In the genomic region with DNA sequence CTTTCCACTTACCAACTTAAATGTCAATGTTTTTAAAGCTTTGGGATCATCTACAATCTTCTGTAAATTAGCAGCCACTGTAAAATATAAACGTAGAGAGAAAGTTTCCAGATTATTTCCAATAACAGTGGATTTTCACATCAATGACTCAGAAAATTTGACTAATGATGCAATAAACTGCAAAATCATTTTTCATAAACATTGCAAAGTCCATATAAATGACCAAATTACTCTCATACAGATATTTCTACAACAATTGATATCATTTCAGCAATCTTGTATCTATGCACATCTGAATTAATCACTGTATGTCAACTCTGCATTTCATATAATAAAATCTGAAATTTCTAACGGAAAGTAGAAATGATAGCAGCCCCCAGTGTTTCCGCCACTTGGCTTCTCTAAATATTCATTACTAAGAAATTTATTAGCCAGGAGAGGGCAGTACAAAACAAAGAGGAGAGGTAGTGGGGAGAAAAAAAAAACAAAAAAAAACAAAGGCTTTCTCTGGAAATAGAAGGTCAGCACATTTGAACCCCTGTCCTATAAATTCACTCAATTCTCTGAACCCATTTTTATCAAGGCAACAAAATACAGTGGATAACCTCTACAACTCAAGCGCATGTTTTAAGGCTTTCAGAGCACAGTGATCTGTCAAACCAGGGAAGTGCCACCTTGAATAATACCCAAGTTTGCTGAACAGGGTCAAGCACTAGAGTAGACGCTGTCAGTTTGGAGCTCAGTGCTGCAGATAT, we compare ENCODE assay signal across 11 cellular contexts.
DNase-seq lines count a peak whose midpoint lies in the region; ATAC-seq, FAIRE-seq and TF ChIP-seq lines count a peak whose summit lies in the region.
"Had no signal": no experiment of that assay in that cellular context is flagged by ENCODE, and none has a peak within 500 bp of the region (broad histone marks: within the 10 kb centered on the region; RNA-seq: fewer than 3 reads in every experiment).

No MANE protein-coding gene starts in this region.

- 86 to 88% methylated on average over 5 of the region's 5 CpGs for WGBS in pancreas, 2 donors
- WGBS in tibial nerve, 2 donors: 83 to 89% methylated on average over 5 of the region's 5 CpGs

- H3K27ac ChIP-seq in Panc1 (ENCODE audit: low read length) (no peak overlapping the region), upper lobe of right lung (no peak overlapping the region), pancreas (no peak overlapping the region), tibial nerve (no peak overlapping the region)

- peak; percentile 62 for ATAC-seq in Right ventricle myocardium superior (ENCODE audit: poor library complexity)
- no peak for ATAC-seq in Panc1
- no peak for ATAC-seq in upper lobe of right lung
- no peak for ATAC-seq in pancreas
- ATAC-seq: esophagus mucosa had no signal

- H3K36me3 ChIP-seq in Panc1 (ENCODE audit: control insufficient read depth, insufficient read depth, low read length) (no peaks in the 10 kb centered on the region), upper lobe of right lung (no peaks in the 10 kb centered on the region), pancreas (peaks cover 0 to 4% (median 0%) of the 10 kb centered on the region in 3 donors), tibial nerve (peaks cover 0 to 18% (median 0%) of the 10 kb centered on the region in 3 donors)

- H3K4me1 ChIP-seq in Panc1 (ENCODE audit: control insufficient read depth, insufficient read depth, low read length): no peaks in the 10 kb centered on the region
- H3K4me1 ChIP-seq in upper lobe of right lung: no peaks in the 10 kb centered on the region
- H3K4me1 ChIP-seq in pancreas: no peaks in the 10 kb centered on the region
- peaks cover 0 to 5% (median 0%) of the 10 kb centered on the region in 4 donors for H3K4me1 ChIP-seq in tibial nerve

- CTCF ChIA-PET in Panc1 (lab: Charles Lee): no interaction called here

- peak; percentile 44; the same call in 1 of the 2 replicates for TF ChIP-seq CTCF in Panc1 (IDR thresholded peaks at IDR 0.05)
- TF ChIP-seq CTCF in foreskin fibroblast (IDR thresholded peaks at IDR 0.05; ENCODE audit: low read depth, low read length): peak; percentile 10
- peak; percentile 23 for TF ChIP-seq CTCF in upper lobe of right lung (IDR thresholded peaks at IDR 0.05)
- no peak for TF ChIP-seq CTCF in pancreas (IDR thresholded peaks at IDR 0.05)
- no peak for TF ChIP-seq CTCF in tibial nerve (IDR thresholded peaks at IDR 0.05)

- H3K27me3 ChIP-seq in Panc1 (ENCODE audit: control insufficient read depth, insufficient read depth, low read length) (no peaks in the 10 kb centered on the region), upper lobe of right lung (no peaks in the 10 kb centered on the region), pancreas (no peaks in the 10 kb centered on the region), tibial nerve (no peaks in the 10 kb centered on the region)

- in situ Hi-C loops in Panc1 (cut with HindIII; ENCODE audit: low pct_unique_long_range_greater_than_20kb, low sequenced_read_pairs): no loop called here

- no TSS peak for BruUV-seq in Panc1 (replicated peaks; lab: Mats Ljungman, UMichigan)

- no peak overlapping the region for H3K4me3 ChIP-seq in Panc1 (ENCODE audit: low read depth in 2 of 2, low read length in 2 of 2)
- no peak overlapping the region for H3K4me3 ChIP-seq in foreskin fibroblast (ENCODE audit: low read depth in 1 of 2, low read length in 2 of 2)
- H3K4me3 ChIP-seq in upper lobe of right lung: no peak overlapping the region
- H3K4me3 ChIP-seq in pancreas: no peak overlapping the region
- no peak overlapping the region for H3K4me3 ChIP-seq in tibial nerve

- no peaks in the 10 kb centered on the region for H3K9me3 ChIP-seq in Panc1 (ENCODE audit: control insufficient read depth, insufficient read depth, low read depth, low read length)
- H3K9me3 ChIP-seq in upper lobe of right lung: no peaks in the 10 kb centered on the region
- no peaks in the 10 kb centered on the region for H3K9me3 ChIP-seq in pancreas
- no peaks in the 10 kb centered on the region for H3K9me3 ChIP-seq in tibial nerve

- DNase-seq in Right ventricle myocardium superior (no peak), cardiac septum (ENCODE audit: low spot score) (no peak), Panc1 (ENCODE audit: low read depth, low spot score) (no peak), foreskin fibroblast (peak in 1 of 2 donors; percentile 18), upper lobe of right lung (no peak), amygdala (lab: John Stamatoyannopoulos, UW) (no peak), pancreas (no peak), tibial nerve (ENCODE audit: low spot score in 2 of 2) (no peak)
- DNase-seq: activated effector memory CD4-positive, alpha-beta T cell treated with anti-CD3 and anti-CD28 coated beads, Interleukin-2, amount 50 U/mL, for 16 hours; NCI-H1105 had no signal

- TF ChIP-seq EP300 in tibial nerve (IDR thresholded peaks at IDR 0.05): no peak

- POLR2A ChIA-PET in Panc1 (lab: Charles Lee): no interaction called here

- no peak for TF ChIP-seq POLR2A in tibial nerve (IDR thresholded peaks at IDR 0.05)

- intact Hi-C loops in Right ventricle myocardium superior (cut with DNase I) (no loop called here), cardiac septum (cut with DNase I) (loop anchor here (2.0 kb wide), 1 partner anchor 154 kb away; no protein-coding TSS in a partner anchor), Panc1 (cut with micrococcal nuclease; ENCODE audit: unreplicated experiment) (loop anchor here (5.0 kb wide), 1 partner anchor 152 kb away; no protein-coding TSS in a partner anchor), upper lobe of right lung (cut with DNase I) (no loop called here), pancreas (cut with DNase I) (no loop called here)

- no peak for FAIRE-seq in pancreas (lab: Jason Lieb, UNC)

Comparison
In these comparisons a context has a peak if more than half of its experiments do, and no peak if none do; other contexts are left out.
1. intact Hi-C loops: an anchor here in cardiac septum (2.0 kb wide) and Panc1 (5.0 kb wide); none called in Right ventricle myocardium superior, upper lobe of right lung and pancreas.
2. CTCF ChIP-seq: peak in Panc1 (single experiment), foreskin fibroblast (single experiment) and upper lobe of right lung (single experiment); none in pancreas (0 of 4) and tibial nerve (0 of 5).